1 cellular context compared by ENCODE assay signal in the genomic region with DNA sequence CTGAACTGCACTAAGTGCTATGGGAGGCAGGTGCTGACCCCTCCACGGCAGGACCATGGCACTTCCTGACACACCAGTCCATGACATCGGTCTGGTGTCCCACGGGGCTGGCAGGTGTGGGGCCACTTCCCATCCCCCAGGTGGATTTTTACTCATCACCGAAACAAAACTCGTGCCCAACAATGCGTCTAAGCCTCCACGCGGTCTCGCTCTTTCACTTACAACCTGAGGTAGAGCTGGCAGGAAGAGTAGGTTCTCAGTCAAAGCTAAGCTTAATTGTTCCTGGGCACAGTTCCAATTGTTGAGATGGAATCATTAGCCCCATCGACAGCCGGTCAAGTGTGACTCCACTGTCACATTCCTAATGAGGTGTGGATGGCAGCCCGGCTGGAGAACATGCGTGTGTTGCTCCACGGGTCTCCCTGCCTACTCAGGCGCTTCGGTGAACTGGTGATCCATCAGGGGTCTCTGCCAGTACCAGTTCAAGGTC.
TF ChIP-seq lines count a peak whose summit lies in the region.

No MANE protein-coding gene starts in this region.

TF ChIP-seq in GM12878, 131 proteins besides CTCF, POLR2A, EP300 and RAD21 (continued from another document):
- TF ChIP-seq, protein P1, sequence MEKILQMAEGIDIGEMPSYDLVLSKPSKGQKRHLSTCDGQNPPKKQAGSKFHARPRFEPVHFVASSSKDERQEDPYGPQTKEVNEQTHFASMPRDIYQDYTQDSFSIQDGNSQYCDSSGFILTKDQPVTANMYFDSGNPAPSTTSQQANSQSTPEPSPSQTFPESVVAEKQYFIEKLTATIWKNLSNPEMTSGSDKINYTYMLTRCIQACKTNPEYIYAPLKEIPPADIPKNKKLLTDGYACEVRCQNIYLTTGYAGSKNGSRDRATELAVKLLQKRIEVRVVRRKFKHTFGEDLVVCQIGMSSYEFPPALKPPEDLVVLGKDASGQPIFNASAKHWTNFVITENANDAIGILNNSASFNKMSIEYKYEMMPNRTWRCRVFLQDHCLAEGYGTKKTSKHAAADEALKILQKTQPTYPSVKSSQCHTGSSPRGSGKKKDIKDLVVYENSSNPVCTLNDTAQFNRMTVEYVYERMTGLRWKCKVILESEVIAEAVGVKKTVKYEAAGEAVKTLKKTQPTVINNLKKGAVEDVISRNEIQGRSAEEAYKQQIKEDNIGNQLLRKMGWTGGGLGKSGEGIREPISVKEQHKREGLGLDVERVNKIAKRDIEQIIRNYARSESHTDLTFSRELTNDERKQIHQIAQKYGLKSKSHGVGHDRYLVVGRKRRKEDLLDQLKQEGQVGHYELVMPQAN (conservative IDR thresholded peaks at IDR 0.05) = no peak
- no peak for TF ChIP-seq RUNX3 (IDR thresholded peaks at IDR 0.05; ENCODE audit: low read length)
- TF ChIP-seq, protein P2, sequence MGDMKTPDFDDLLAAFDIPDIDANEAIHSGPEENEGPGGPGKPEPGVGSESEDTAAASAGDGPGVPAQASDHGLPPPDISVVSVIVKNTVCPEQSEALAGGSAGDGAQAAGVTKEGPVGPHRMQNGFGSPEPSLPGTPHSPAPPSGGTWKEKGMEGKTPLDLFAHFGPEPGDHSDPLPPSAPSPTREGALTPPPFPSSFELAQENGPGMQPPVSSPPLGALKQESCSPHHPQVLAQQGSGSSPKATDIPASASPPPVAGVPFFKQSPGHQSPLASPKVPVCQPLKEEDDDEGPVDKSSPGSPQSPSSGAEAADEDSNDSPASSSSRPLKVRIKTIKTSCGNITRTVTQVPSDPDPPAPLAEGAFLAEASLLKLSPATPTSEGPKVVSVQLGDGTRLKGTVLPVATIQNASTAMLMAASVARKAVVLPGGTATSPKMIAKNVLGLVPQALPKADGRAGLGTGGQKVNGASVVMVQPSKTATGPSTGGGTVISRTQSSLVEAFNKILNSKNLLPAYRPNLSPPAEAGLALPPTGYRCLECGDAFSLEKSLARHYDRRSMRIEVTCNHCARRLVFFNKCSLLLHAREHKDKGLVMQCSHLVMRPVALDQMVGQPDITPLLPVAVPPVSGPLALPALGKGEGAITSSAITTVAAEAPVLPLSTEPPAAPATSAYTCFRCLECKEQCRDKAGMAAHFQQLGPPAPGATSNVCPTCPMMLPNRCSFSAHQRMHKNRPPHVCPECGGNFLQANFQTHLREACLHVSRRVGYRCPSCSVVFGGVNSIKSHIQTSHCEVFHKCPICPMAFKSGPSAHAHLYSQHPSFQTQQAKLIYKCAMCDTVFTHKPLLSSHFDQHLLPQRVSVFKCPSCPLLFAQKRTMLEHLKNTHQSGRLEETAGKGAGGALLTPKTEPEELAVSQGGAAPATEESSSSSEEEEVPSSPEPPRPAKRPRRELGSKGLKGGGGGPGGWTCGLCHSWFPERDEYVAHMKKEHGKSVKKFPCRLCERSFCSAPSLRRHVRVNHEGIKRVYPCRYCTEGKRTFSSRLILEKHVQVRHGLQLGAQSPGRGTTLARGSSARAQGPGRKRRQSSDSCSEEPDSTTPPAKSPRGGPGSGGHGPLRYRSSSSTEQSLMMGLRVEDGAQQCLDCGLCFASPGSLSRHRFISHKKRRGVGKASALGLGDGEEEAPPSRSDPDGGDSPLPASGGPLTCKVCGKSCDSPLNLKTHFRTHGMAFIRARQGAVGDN (IDR thresholded peaks at IDR 0.05) = no peak
- TF ChIP-seq CREB1 (IDR thresholded peaks at IDR 0.05; ENCODE audit: low read depth) = no peak
- TF ChIP-seq, protein P3, sequence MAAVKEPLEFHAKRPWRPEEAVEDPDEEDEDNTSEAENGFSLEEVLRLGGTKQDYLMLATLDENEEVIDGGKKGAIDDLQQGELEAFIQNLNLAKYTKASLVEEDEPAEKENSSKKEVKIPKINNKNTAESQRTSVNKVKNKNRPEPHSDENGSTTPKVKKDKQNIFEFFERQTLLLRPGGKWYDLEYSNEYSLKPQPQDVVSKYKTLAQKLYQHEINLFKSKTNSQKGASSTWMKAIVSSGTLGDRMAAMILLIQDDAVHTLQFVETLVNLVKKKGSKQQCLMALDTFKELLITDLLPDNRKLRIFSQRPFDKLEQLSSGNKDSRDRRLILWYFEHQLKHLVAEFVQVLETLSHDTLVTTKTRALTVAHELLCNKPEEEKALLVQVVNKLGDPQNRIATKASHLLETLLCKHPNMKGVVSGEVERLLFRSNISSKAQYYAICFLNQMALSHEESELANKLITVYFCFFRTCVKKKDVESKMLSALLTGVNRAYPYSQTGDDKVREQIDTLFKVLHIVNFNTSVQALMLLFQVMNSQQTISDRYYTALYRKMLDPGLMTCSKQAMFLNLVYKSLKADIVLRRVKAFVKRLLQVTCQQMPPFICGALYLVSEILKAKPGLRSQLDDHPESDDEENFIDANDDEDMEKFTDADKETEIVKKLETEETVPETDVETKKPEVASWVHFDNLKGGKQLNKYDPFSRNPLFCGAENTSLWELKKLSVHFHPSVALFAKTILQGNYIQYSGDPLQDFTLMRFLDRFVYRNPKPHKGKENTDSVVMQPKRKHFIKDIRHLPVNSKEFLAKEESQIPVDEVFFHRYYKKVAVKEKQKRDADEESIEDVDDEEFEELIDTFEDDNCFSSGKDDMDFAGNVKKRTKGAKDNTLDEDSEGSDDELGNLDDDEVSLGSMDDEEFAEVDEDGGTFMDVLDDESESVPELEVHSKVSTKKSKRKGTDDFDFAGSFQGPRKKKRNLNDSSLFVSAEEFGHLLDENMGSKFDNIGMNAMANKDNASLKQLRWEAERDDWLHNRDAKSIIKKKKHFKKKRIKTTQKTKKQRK (IDR thresholded peaks at IDR 0.05; ENCODE audit: low read depth, low read length) = no peak
- TF ChIP-seq PAX8 (IDR thresholded peaks at IDR 0.05) = no peak
- 0 out of 2 replicates have a peak, but pooled peaks have one; percentile 2 for TF ChIP-seq SPI1 (IDR thresholded peaks at IDR 0.05; ENCODE audit: borderline replicate concordance, insufficient read depth, low read depth, low read length)
- TF ChIP-seq, protein P4, sequence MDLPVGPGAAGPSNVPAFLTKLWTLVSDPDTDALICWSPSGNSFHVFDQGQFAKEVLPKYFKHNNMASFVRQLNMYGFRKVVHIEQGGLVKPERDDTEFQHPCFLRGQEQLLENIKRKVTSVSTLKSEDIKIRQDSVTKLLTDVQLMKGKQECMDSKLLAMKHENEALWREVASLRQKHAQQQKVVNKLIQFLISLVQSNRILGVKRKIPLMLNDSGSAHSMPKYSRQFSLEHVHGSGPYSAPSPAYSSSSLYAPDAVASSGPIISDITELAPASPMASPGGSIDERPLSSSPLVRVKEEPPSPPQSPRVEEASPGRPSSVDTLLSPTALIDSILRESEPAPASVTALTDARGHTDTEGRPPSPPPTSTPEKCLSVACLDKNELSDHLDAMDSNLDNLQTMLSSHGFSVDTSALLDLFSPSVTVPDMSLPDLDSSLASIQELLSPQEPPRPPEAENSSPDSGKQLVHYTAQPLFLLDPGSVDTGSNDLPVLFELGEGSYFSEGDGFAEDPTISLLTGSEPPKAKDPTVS (IDR thresholded peaks at IDR 0.05; ENCODE audit: low read depth, low read length) = no peak
- no peak for TF ChIP-seq FOXM1 (IDR thresholded peaks at IDR 0.05; ENCODE audit: low read depth, low read length)
- TF ChIP-seq NRF1 (conservative IDR thresholded peaks at IDR 0.05; ENCODE audit: low read depth, low read length) = no peak
- no peak for TF ChIP-seq MYC (IDR thresholded peaks at IDR 0.05; ENCODE audit: insufficient read depth, insufficient read length, insufficient replicate concordance, low read length, severe bottlenecking)
- TF ChIP-seq RELA (IDR thresholded peaks at IDR 0.05; ENCODE audit: borderline replicate concordance, partially characterized antibody) = no peak
- no peak for TF ChIP-seq STAT1 (conservative IDR thresholded peaks at IDR 0.05)
- TF ChIP-seq ZNF24 (IDR thresholded peaks at IDR 0.05) = no peak
- 0 out of 2 replicates have a peak, but pooled peaks have one; percentile 60 for TF ChIP-seq TCF3 (IDR thresholded peaks at IDR 0.05; ENCODE audit: borderline replicate concordance, insufficient read depth, low read depth, low read length)
- TF ChIP-seq SMAD1 (IDR thresholded peaks at IDR 0.05; ENCODE audit: low read depth, partially characterized antibody) = no peak
- TF ChIP-seq MTA2 (IDR thresholded peaks at IDR 0.05; ENCODE audit: low read depth) = peak; percentile 90
- peak; percentile 69 for TF ChIP-seq MEF2B (IDR thresholded peaks at IDR 0.05; ENCODE audit: partially characterized antibody, poor library complexity, severe bottlenecking)
- TF ChIP-seq ZNF217 (IDR thresholded peaks at IDR 0.05) = no peak
- TF ChIP-seq, protein P5, sequence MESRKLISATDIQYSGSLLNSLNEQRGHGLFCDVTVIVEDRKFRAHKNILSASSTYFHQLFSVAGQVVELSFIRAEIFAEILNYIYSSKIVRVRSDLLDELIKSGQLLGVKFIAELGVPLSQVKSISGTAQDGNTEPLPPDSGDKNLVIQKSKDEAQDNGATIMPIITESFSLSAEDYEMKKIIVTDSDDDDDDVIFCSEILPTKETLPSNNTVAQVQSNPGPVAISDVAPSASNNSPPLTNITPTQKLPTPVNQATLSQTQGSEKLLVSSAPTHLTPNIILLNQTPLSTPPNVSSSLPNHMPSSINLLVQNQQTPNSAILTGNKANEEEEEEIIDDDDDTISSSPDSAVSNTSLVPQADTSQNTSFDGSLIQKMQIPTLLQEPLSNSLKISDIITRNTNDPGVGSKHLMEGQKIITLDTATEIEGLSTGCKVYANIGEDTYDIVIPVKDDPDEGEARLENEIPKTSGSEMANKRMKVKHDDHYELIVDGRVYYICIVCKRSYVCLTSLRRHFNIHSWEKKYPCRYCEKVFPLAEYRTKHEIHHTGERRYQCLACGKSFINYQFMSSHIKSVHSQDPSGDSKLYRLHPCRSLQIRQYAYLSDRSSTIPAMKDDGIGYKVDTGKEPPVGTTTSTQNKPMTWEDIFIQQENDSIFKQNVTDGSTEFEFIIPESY (IDR thresholded peaks at IDR 0.05) = no peak
- TF ChIP-seq HCFC1 (IDR thresholded peaks at IDR 0.05; ENCODE audit: low read length) = no peak
- no peak for TF ChIP-seq RB1 (IDR thresholded peaks at IDR 0.05; ENCODE audit: borderline replicate concordance)
- peak; percentile 21; the same call in 1 of the 2 replicates for TF ChIP-seq NR2F1 (conservative IDR thresholded peaks at IDR 0.05)
- TF ChIP-seq GATAD2B (conservative IDR thresholded peaks at IDR 0.05; ENCODE audit: low read depth) = 0 out of 2 replicates have a peak, but pooled peaks have one; percentile 44
- TF ChIP-seq, protein P6, sequence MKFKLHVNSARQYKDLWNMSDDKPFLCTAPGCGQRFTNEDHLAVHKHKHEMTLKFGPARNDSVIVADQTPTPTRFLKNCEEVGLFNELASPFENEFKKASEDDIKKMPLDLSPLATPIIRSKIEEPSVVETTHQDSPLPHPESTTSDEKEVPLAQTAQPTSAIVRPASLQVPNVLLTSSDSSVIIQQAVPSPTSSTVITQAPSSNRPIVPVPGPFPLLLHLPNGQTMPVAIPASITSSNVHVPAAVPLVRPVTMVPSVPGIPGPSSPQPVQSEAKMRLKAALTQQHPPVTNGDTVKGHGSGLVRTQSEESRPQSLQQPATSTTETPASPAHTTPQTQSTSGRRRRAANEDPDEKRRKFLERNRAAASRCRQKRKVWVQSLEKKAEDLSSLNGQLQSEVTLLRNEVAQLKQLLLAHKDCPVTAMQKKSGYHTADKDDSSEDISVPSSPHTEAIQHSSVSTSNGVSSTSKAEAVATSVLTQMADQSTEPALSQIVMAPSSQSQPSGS (IDR thresholded peaks at IDR 0.05; ENCODE audit: low read length) = no peak
- TF ChIP-seq BACH1 (IDR thresholded peaks at IDR 0.05; ENCODE audit: borderline replicate concordance) = peak; percentile 36; the same call in 1 of the 2 replicates
- TF ChIP-seq, protein P7, sequence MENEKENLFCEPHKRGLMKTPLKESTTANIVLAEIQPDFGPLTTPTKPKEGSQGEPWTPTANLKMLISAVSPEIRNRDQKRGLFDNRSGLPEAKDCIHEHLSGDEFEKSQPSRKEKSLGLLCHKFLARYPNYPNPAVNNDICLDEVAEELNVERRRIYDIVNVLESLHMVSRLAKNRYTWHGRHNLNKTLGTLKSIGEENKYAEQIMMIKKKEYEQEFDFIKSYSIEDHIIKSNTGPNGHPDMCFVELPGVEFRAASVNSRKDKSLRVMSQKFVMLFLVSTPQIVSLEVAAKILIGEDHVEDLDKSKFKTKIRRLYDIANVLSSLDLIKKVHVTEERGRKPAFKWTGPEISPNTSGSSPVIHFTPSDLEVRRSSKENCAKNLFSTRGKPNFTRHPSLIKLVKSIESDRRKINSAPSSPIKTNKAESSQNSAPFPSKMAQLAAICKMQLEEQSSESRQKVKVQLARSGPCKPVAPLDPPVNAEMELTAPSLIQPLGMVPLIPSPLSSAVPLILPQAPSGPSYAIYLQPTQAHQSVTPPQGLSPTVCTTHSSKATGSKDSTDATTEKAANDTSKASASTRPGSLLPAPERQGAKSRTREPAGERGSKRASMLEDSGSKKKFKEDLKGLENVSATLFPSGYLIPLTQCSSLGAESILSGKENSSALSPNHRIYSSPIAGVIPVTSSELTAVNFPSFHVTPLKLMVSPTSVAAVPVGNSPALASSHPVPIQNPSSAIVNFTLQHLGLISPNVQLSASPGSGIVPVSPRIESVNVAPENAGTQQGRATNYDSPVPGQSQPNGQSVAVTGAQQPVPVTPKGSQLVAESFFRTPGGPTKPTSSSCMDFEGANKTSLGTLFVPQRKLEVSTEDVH (IDR thresholded peaks at IDR 0.05; ENCODE audit: low read depth, partially characterized antibody) = no peak
- TF ChIP-seq BHLHE40 (IDR thresholded peaks at IDR 0.05; ENCODE audit: borderline replicate concordance in 1 of 2, low read depth in 2 of 2, low read length in 1 of 2) = peak; percentile 60 to 85; a peak in 3 of 4 replicates
- TF ChIP-seq IRF4 (IDR thresholded peaks at IDR 0.05; ENCODE audit: low read depth, low read length) = no peak
- TF ChIP-seq LARP7 (IDR thresholded peaks at IDR 0.05) = no peak
- peak; percentile 31; the same call in 1 of the 2 replicates for TF ChIP-seq ATF7 (IDR thresholded peaks at IDR 0.05; ENCODE audit: low read depth)
- TF ChIP-seq IKZF2 (IDR thresholded peaks at IDR 0.05) = peak; percentile 40 to 51; a peak in 2 of 4 replicates
